Comparison of ENCODE assay signal across 18 cellular contexts in genomic region chr3:13071695-13072094, GRCh38. TPM values are rescaled to one million over a fixed set of nuclear protein-coding genes. Genes with fewer than 3 reads are reported as not detected.
DNase-seq lines count a peak whose midpoint lies in the region; ATAC-seq, FAIRE-seq and TF ChIP-seq lines count a peak whose summit lies in the region.
"Had no signal": no experiment of that assay in that cellular context is flagged by ENCODE, and none has a peak within 500 bp of the region (broad histone marks: within the 10 kb centered on the region; RNA-seq: fewer than 3 reads in every experiment).

No MANE protein-coding gene starts in this region.

- no peaks in the 10 kb centered on the region for H3K79me2 ChIP-seq in HepG2 (ENCODE audit: insufficient read depth, low read length)

- H3K36me3 ChIP-seq in HepG2 (replicated peaks in 1 of 2; ENCODE audit: control insufficient read depth in 1 of 2, insufficient read depth in 2 of 2, low read length in 2 of 2) (peaks cover 0 to 3% of the 10 kb centered on the region in 2 experiments; a peak in 2 of 5 replicates), right lobe of liver (no peaks in the 10 kb centered on the region), esophagus squamous epithelium (no peaks in the 10 kb centered on the region), upper lobe of left lung (no peaks in the 10 kb centered on the region)
- H3K36me3 ChIP-seq: brain microvascular endothelial cell, MG63, pancreas, vagina had no signal

- CTCF ChIA-PET in HepG2 (lab: Yijun Ruan, JAX; ENCODE audit: low intra/inter-chr PET ratio, low total read pairs), result no interaction called here

- H3K4me2 ChIP-seq in HepG2 (ENCODE audit: low read depth, low read length), result no peak overlapping the region

- DNase-seq in HepG2 (ENCODE audit: low spot score), result no peak
- no peak for DNase-seq in right lobe of liver
- DNase-seq in RPMI8226, result peak; percentile 55
- DNase-seq in NCI-H226, result no peak
- no peak for DNase-seq in esophagus squamous epithelium (lab: John Stamatoyannopoulos, UW)
- DNase-seq in upper lobe of left lung, result no peak
- DNase-seq: activated naive CD4-positive, alpha-beta T cell treated with anti-CD3 and anti-CD28 coated beads for 36 hours; brain microvascular endothelial cell; kidney; NCI-H187 treated with DMSO at 0.1 percent for 48 hours; NCI-H510A; OCI-M1; small intestine had no signal

- ATAC-seq in HepG2, result no peak
- ATAC-seq in right lobe of liver, result no peak
- ATAC-seq in HG02852 (IDR thresholded peaks at IDR 0.05; ENCODE audit: unreplicated experiment), result no peak
- no peak for ATAC-seq in upper lobe of left lung (ENCODE audit: low FRiP score in 2 of 2)
- ATAC-seq: pancreas had no signal

- FAIRE-seq in HepG2 (lab: Jason Lieb, UNC), result no peak
- FAIRE-seq: kidney, pancreas, small intestine had no signal

- TF ChIP-seq RAD21 in HepG2 (CRISPR knock-in tag; IDR thresholded peaks at IDR 0.05), result no peak

- no peak overlapping the region for H3K9ac ChIP-seq in HepG2 (ENCODE audit: insufficient read depth, low read depth, low read length)

- POLR2A ChIA-PET in HepG2 (lab: Yijun Ruan, JAX), result no interaction called here

- in situ Hi-C loops in HepG2 (cut with HindIII; ENCODE audit: extremely low pct_ligation_motif_present, low pct_unique_long_range_greater_than_20kb), result no loop called here

- H2AFZ ChIP-seq in HepG2 (ENCODE audit: low read length), result no peak overlapping the region

- intact Hi-C loops in HepG2 (cut with micrococcal nuclease; ENCODE audit: unreplicated experiment) (no loop called here), right lobe of liver (cut with DNase I) (no loop called here), esophagus squamous epithelium (cut with DNase I) (no loop called here)

- 94% methylated on average over 11 of the region's 13 CpGs for WGBS in HepG2 (ENCODE audit: low lambda C conversion rate)
- WGBS in right lobe of liver (ENCODE audit: insufficient coverage, low coverage, low lambda C conversion rate, missing lambda C conversion rate), result 25% methylated on average over 1 of the region's 13 CpGs
- 85 to 88% methylated on average over 4 to 6 of the region's 13 CpGs for WGBS in esophagus squamous epithelium, 2 donors
- 89 to 93% methylated on average over 5 to 12 of the region's 13 CpGs for WGBS in upper lobe of left lung, 2 donors

- H3K27me3 ChIP-seq in HepG2 (ENCODE audit: control insufficient read depth in 1 of 2, insufficient read depth in 2 of 2, low read length in 2 of 2) (no peaks in the 10 kb centered on the region), right lobe of liver (no peaks in the 10 kb centered on the region), layer of hippocampus (ENCODE audit: control insufficient read depth, insufficient read depth, low read length) (no peaks in the 10 kb centered on the region), esophagus squamous epithelium (peaks cover 0 to 57% (median 6%) of the 10 kb centered on the region in 4 donors), upper lobe of left lung (peaks cover 0 to 21% (median 11%) of the 10 kb centered on the region in 4 donors)
- H3K27me3 ChIP-seq: pancreas, vagina had no signal

- no peak overlapping the region for H3K4me3 ChIP-seq in HepG2 (replicated peaks in 1 of 3; ENCODE audit: insufficient read depth in 1 of 3, low read depth in 2 of 3, low read length in 3 of 3)
- no peak overlapping the region for H3K4me3 ChIP-seq in right lobe of liver
- H3K4me3 ChIP-seq in esophagus squamous epithelium, result no peak overlapping the region
- no peak overlapping the region for H3K4me3 ChIP-seq in upper lobe of left lung
- H3K4me3 ChIP-seq: MG63, pancreas, vagina had no signal

- TF ChIP-seq EP300 in HepG2 (IDR thresholded peaks at IDR 0.05; ENCODE audit: low read depth in 2 of 2, low read length in 2 of 2) (no peak), HepG2 (CRISPR knock-in tag; IDR thresholded peaks at IDR 0.05; ENCODE audit: borderline replicate concordance) (no peak), upper lobe of left lung (IDR thresholded peaks at IDR 0.05) (no peak)

- TF ChIP-seq POLR2A in HepG2 (IDR thresholded peaks at IDR 0.05; ENCODE audit: insufficient read depth in 1 of 2, low read depth in 2 of 2, low read length in 2 of 2) (no peak), right lobe of liver (IDR thresholded peaks at IDR 0.05) (no peak), esophagus squamous epithelium (IDR thresholded peaks at IDR 0.05) (no peak), upper lobe of left lung (IDR thresholded peaks at IDR 0.05) (no peak)

- no peak for TF ChIP-seq CTCF in HepG2 (CRISPR knock-in tag; IDR thresholded peaks at IDR 0.05)
- no peak for TF ChIP-seq CTCF in right lobe of liver (IDR thresholded peaks at IDR 0.05)
- TF ChIP-seq CTCF in esophagus squamous epithelium (IDR thresholded peaks at IDR 0.05), result no peak
- TF ChIP-seq CTCF in upper lobe of left lung (IDR thresholded peaks at IDR 0.05), result no peak

- H3K9me3 ChIP-seq in HepG2 (ENCODE audit: low read length) (no peaks in the 10 kb centered on the region), right lobe of liver (no peaks in the 10 kb centered on the region), esophagus squamous epithelium (no peaks in the 10 kb centered on the region), upper lobe of left lung (no peaks in the 10 kb centered on the region)
- H3K9me3 ChIP-seq: MG63, pancreas, vagina had no signal

- H3K4me1 ChIP-seq in HepG2 (ENCODE audit: insufficient read depth, low read length) (peaks cover 9% of the 10 kb centered on the region; the same call in 1 of the 2 replicates), right lobe of liver (no peaks in the 10 kb centered on the region), esophagus squamous epithelium (peaks cover 0 to 24% (median 9%) of the 10 kb centered on the region in 3 donors), upper lobe of left lung (peaks cover 5 to 17% (median 8%) of the 10 kb centered on the region in 4 donors)
- H3K4me1 ChIP-seq: pancreas had no signal

- H3K27ac ChIP-seq in HepG2 (ENCODE audit: extremely low read length, insufficient read depth, low read length) (no peak overlapping the region), right lobe of liver (no peak overlapping the region), layer of hippocampus (ENCODE audit: low read depth, low read length) (peak overlapping the region; percentile 78), esophagus squamous epithelium (no peak overlapping the region), upper lobe of left lung (no peak overlapping the region)
- H3K27ac ChIP-seq: brain microvascular endothelial cell, pancreas, vagina had no signal

- 0 out of 2 replicates have a peak, but pooled peaks cover 5% of the 10 kb centered on the region for H4K20me1 ChIP-seq in HepG2 (ENCODE audit: insufficient read depth, low read length)

- BruUV-seq in HepG2 (replicated peaks; lab: Mats Ljungman, UMichigan), result no TSS peak

TF ChIP-seq in HepG2, 621 proteins besides CTCF, POLR2A, EP300 and RAD21:
- peak; percentile 27 for TF ChIP-seq AGO2 (optimal IDR thresholded peaks at IDR 0.05; ENCODE audit: low read depth, low read length)
- TF ChIP-seq SRY (CRISPR knock-in tag; IDR thresholded peaks at IDR 0.05), result no peak

RNA-seq across cellular contexts. Expression of gene IQSEC1, which starts 1.5 kb away (rescaled TPM):
- total RNA-seq in HepG2 (2016; rRNA removed; fragmentation: Illumina TruSeq; extraction: Trizol) (17.4 and 24.2 TPM in 2 replicates), right lobe of liver (10 to 100 TPM; 32.1 to 61.3 (median 48.9) TPM), esophagus squamous epithelium (10 to 100 TPM in 2 of 4 donors, 1 to 10 TPM in 2; 7.3 to 27.1 (median 10.7) TPM), upper lobe of left lung (100 to 1,000 TPM in 1 of 6 donors, 10 to 100 TPM in 5; 51.1 to 105 (median 81.0) TPM)
- total RNA-seq in HepG2 (2016; cell fraction: cytosol; rRNA removed; fragmentation: Illumina TruSeq; extraction: Trizol; ENCODE audit: low read depth), result 12.3 and 12.9 TPM in 2 replicates
- total RNA-seq in HepG2 (2016; cell fraction: insoluble cytoplasmic fraction; rRNA removed; fragmentation: Illumina TruSeq; extraction: Trizol), result 17.6 and 20.3 TPM in 2 replicates
- total RNA-seq in HepG2 (2016; cell fraction: membrane; rRNA removed; fragmentation: Illumina TruSeq; extraction: Trizol), result 25.6 and 28.9 TPM in 2 replicates
- 26.8 and 29.4 TPM in 2 replicates for total RNA-seq in HepG2 (2016; cell fraction: nucleus; rRNA removed; fragmentation: Illumina TruSeq; extraction: Trizol)
- polyA plus RNA-seq in HepG2 (2011; rRNA removed), result 20.2 and 24.5 TPM in 2 replicates
- 11.4 and 12.7 TPM in 2 replicates for polyA plus RNA-seq in HepG2 (2011; cell fraction: cytosol; rRNA removed)
- polyA plus RNA-seq in HepG2 (2011; cell fraction: nucleus; rRNA removed), result 77.1 and 100 TPM in 2 replicates
- 40.4 and 47.7 TPM in 2 replicates for polyA plus RNA-seq in HepG2 (2012)
- 3.1 and 3.4 TPM in 2 replicates for polyA plus RNA-seq in HepG2 (2016; cell fraction: cytosol; fragmentation: Illumina TruSeq; extraction: Trizol; ENCODE audit: low read depth)
- polyA plus RNA-seq in HepG2 (2016; cell fraction: insoluble cytoplasmic fraction; fragmentation: Illumina TruSeq; extraction: Trizol; ENCODE audit: low read depth), result 23.2 and 33.8 TPM in 2 replicates
- polyA plus RNA-seq in HepG2 (2016; cell fraction: membrane; fragmentation: Illumina TruSeq; extraction: Trizol; ENCODE audit: low read depth), result 13.5 and 17.5 TPM in 2 replicates
- polyA plus RNA-seq in HepG2 (2016; cell fraction: nucleus; fragmentation: Illumina TruSeq; extraction: Trizol; ENCODE audit: insufficient read depth, low read depth), result 57.5 and 60.4 TPM in 2 replicates
- polyA minus RNA-seq in HepG2 (2011; rRNA and poly(A)+ RNA removed; ENCODE audit: low replicate concordance), result 6.5 and 33.0 TPM in 2 replicates
- polyA minus RNA-seq in HepG2 (2011; cell fraction: cytosol; rRNA and poly(A)+ RNA removed), result 25.6 and 30.7 TPM in 2 replicates
- polyA minus RNA-seq in HepG2 (2011; cell fraction: nucleus; rRNA and poly(A)+ RNA removed), result 49.3 and 52.3 TPM in 2 replicates
